18 cellular contexts compared by ENCODE assay signal in the genomic region with DNA sequence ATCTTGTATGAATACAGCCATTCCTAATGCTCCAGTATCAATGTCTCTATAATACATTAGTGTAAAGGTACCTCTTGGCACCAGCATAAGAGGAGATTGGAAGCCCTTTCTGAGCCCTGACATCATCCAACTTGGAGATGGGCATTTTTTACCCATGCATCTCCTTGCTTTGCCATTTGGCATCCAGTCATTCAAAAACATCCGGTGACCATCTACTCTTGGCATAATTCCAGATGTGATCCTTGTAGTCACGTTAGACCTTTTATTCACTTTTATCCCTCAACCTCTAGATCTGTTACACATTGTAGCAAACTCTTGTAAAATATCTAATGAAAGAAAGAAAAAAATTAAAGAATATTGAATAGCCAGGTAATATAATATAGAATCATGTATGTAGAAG.
"Had no signal": no experiment of that assay in that cellular context is flagged by ENCODE, and none has a peak within 500 bp of the region (broad histone marks: within the 10 kb centered on the region; RNA-seq: fewer than 3 reads in every experiment).

No MANE protein-coding gene starts in this region.

- H3K36me3 ChIP-seq: adrenal gland, cardiac muscle cell, prostate gland had no signal

- H3K4me3 ChIP-seq: adrenal gland, cardiac muscle cell, prostate gland had no signal

- DNase-seq: activated B cell treated with CpG ODN at 0.5 μM for 24 hours; activated CD4-positive, alpha-beta T cell treated with anti-CD3 and anti-CD28 coated beads, Interleukin-2, amount 10 ng/mL, durations not matched to agents 24 days and 14 days; activated CD8-positive, alpha-beta memory T cell treated with anti-CD3 and anti-CD28 coated beads, Interleukin-2, amount 50 U/mL, for 4 hours; activated CD8-positive, alpha-beta T cell treated with anti-CD3 and anti-CD28 coated beads, Interleukin-2, amount 10 ng/mL, durations not matched to agents 7 days and 5 days; activated effector memory CD4-positive, alpha-beta T cell treated with anti-CD3 and anti-CD28 coated beads, Interleukin-2, amount 50 U/mL, for 16 hours; activated T-cell treated with anti-CD3 and anti-CD28 coated beads, Interleukin-2, amount 50 U/mL, for 48 hours; adrenal gland; foreskin melanocyte; kidney glomerular epithelial cell; right cardiac atrium; small intestine; stimulated activated CD4-positive, alpha-beta T cell treated with anti-CD3 and anti-CD28 coated beads, Interleukin-4, amount 100 ng/mL, for 24 hours; stimulated activated naive CD4-positive, alpha-beta T cell treated with Interleukin-2 at 50 U/mL for 16 hours; trophoblast cell had no signal

- ATAC-seq: activated CD8-positive, alpha-beta T cell treated with anti-CD3 and anti-CD28 coated beads, Interleukin-2, amount 10 ng/mL, durations not matched to agents 7 days and 5 days; esophagus mucosa; right cardiac atrium had no signal

- H3K27me3 ChIP-seq: adrenal gland, cardiac muscle cell had no signal

- H3K27ac ChIP-seq: adrenal gland, cardiac muscle cell, prostate gland had no signal

- FAIRE-seq: small intestine, TTC549 had no signal

- H3K9me3 ChIP-seq: adrenal gland, prostate gland had no signal

- H3K4me1 ChIP-seq: adrenal gland, prostate gland had no signal
